ENCODE assay signal across 19 cellular contexts in genomic region chr22:25795437-25795836, GRCh38. TPM values are rescaled to one million over a fixed set of nuclear protein-coding genes. Genes with fewer than 3 reads are reported as not detected.
"Had no signal": no experiment of that assay in that cellular context is flagged by ENCODE, and none has a peak within 500 bp of the region (broad histone marks: within the 10 kb centered on the region; RNA-seq: fewer than 3 reads in every experiment).

No MANE protein-coding gene starts in this region.

- DNase-seq: activated CD4-positive, alpha-beta T cell treated with anti-CD3 and anti-CD28 coated beads for 4 hours; activated CD8-positive, alpha-beta memory T cell treated with anti-CD3 and anti-CD28 coated beads, Interleukin-2, amount 50 U/mL, for 4 hours; activated CD8-positive, alpha-beta T cell treated with anti-CD3 and anti-CD28 coated beads for 36 hours; activated naive CD4-positive, alpha-beta T cell; activated T-cell treated with anti-CD3 and anti-CD28 coated beads, Interleukin-2, amount 50 U/mL, for 72 hours; central memory CD4-positive, alpha-beta T cell; KG1; NCI-H1105; NCI-H187 treated with DMSO at 0.1 percent for 48 hours; NCI-H2081 treated with DMSO at 0.1 percent for 48 hours; NCI-H526 treated with DMSO at 0.1 percent for 48 hours; Peyer's patch; SHP77 treated with DMSO at 0.1 percent for 48 hours had no signal

- H3K4me1 ChIP-seq: Peyer's patch had no signal

- H3K9me3 Mint-ChIP-seq: activated CD8-positive, alpha-beta T cell treated with anti-CD3 and anti-CD28 coated beads for 36 hours; activated naive CD4-positive, alpha-beta T cell treated with anti-CD3 and anti-CD28 coated beads, Interleukin-2, amount 50 U/mL, for 24 hours; activated T-cell treated with anti-CD3 and anti-CD28 coated beads, Interleukin-2, amount 50 U/mL, for 72 hours; activated T-helper 2 cell treated with anti-CD3 and anti-CD28 coated beads, Interferon-gamma antibody, Interleukin-2, Interleukin-4, amounts not matched to agents 10 μg/mL and 5 μg/mL and 100 μg/mL, durations not matched to agents 14 hours and 24 hours and 36 hours; T-helper 1 cell treated with Interleukin-12 subunit alpha and Interleukin-12 subunit beta and Interleukin-4 antibody, amounts not matched to agents 30 μg/mL and 1 μg/mL, for 36 hours had no signal

- FAIRE-seq: bronchial epithelial cell had no signal

- H3K36me3 ChIP-seq: Peyer's patch had no signal

- H3K27ac Mint-ChIP-seq: activated CD8-positive, alpha-beta T cell treated with anti-CD3 and anti-CD28 coated beads for 36 hours; activated naive CD4-positive, alpha-beta T cell treated with anti-CD3 and anti-CD28 coated beads, Interleukin-2, amount 50 U/mL, for 24 hours; activated T-cell treated with anti-CD3 and anti-CD28 coated beads, Interleukin-2, amount 50 U/mL, for 72 hours; activated T-helper 2 cell treated with anti-CD3 and anti-CD28 coated beads, Interferon-gamma antibody, Interleukin-2, Interleukin-4, amounts not matched to agents 10 μg/mL and 5 μg/mL and 100 μg/mL, durations not matched to agents 14 hours and 24 hours and 36 hours; IgD-negative memory B cell; T-helper 1 cell treated with Interleukin-12 subunit alpha and Interleukin-12 subunit beta and Interleukin-4 antibody, amounts not matched to agents 30 μg/mL and 1 μg/mL, for 36 hours had no signal

- H3K36me3 Mint-ChIP-seq: activated naive CD4-positive, alpha-beta T cell treated with anti-CD3 and anti-CD28 coated beads, Interleukin-2, amount 50 U/mL, for 24 hours; IgD-negative memory B cell had no signal

- H3K4me3 Mint-ChIP-seq: activated CD8-positive, alpha-beta T cell treated with anti-CD3 and anti-CD28 coated beads for 36 hours; activated naive CD4-positive, alpha-beta T cell treated with anti-CD3 and anti-CD28 coated beads, Interleukin-2, amount 50 U/mL, for 24 hours; activated T-cell treated with anti-CD3 and anti-CD28 coated beads, Interleukin-2, amount 50 U/mL, for 72 hours; IgD-negative memory B cell; T-helper 1 cell treated with Interleukin-12 subunit alpha and Interleukin-12 subunit beta and Interleukin-4 antibody, amounts not matched to agents 30 μg/mL and 1 μg/mL, for 36 hours had no signal

- H3K9me3 ChIP-seq: Peyer's patch had no signal

- H3K27ac ChIP-seq: Peyer's patch had no signal

- H3K4me1 Mint-ChIP-seq: activated naive CD4-positive, alpha-beta T cell treated with anti-CD3 and anti-CD28 coated beads, Interleukin-2, amount 50 U/mL, for 24 hours; IgD-negative memory B cell had no signal

- H3K4me3 ChIP-seq: Peyer's patch had no signal

RNA-seq across cellular contexts. Expression of gene MYO18B, which starts 53.4 kb away (rescaled TPM):
- total RNA-seq: bronchial epithelial cell, SK-MEL-5 had no signal
- polyA plus RNA-seq: IgD-negative memory B cell had no signal
